8 cellular contexts compared by ENCODE assay signal in genomic region chr6:116279232-116280160, GRCh38. TPM values are rescaled to one million over a fixed set of nuclear protein-coding genes. Genes with fewer than 3 reads are reported as not detected.
A peak's percentile ranks its signal among the peaks of the same experiment; 100 is the strongest.
DNase-seq lines count a peak whose midpoint lies in the region; ATAC-seq and TF ChIP-seq lines count a peak whose summit lies in the region.

TSS of gene TSPYL1 (minus strand) at chr6:116279930. CDS start at chr6:116279830, 100 bp downstream.

- peaks cover 8% of the 10 kb centered on the region for H3F3A ChIP-seq in SK-N-SH (replicated peaks; ENCODE audit: insufficient read depth)

- H3K27ac ChIP-seq in SK-N-SH (ENCODE audit: low read depth in 2 of 2, low read length in 1 of 2) = peak within 1 kb of the TSS; percentile 94 to 98

- H3K36me3 ChIP-seq in GM06990 (ENCODE audit: control insufficient read depth, insufficient read depth, low read length) (peaks cover 5% of the 10 kb centered on the region), SK-N-SH (replicated peaks in 1 of 2; ENCODE audit: control insufficient read depth in 1 of 2, insufficient read depth in 2 of 2, low read length in 1 of 2) (peaks cover 17 to 20% of the 10 kb centered on the region in 2 experiments)

- H4K20me1 ChIP-seq in SK-N-SH (ENCODE audit: insufficient read depth) = peaks cover 34% of the 10 kb centered on the region

- WGBS in SK-N-SH (ENCODE audit: low lambda C conversion rate) = under 1% methylated on average over 46 of the region's 71 CpGs

- H3K4me3 ChIP-seq in GM06990 (replicated peaks; ENCODE audit: low read depth, low read length) (peak within 1 kb of the TSS; percentile 80), SK-N-SH (ENCODE audit: low read depth in 2 of 2, low read length in 1 of 2) (peak within 1 kb of the TSS; percentile 62 to 82)

- ATAC-seq in HG02571 (IDR thresholded peaks at IDR 0.05; ENCODE audit: unreplicated experiment) = peak; percentile 95

- POLR2A ChIA-PET in SK-N-SH (lab: Yijun Ruan, JAX) = interaction anchor here (0.6 to 2.1 kb wide), 10 partner anchors 8 to 291 kb away, joined by 3 to 12 read pairs (median 4); partner anchors contain the start of genes RWDD1 and TSPYL4

- peak within 1 kb of the TSS; percentile 73 for H2AFZ ChIP-seq in SK-N-SH (ENCODE audit: low read depth)

- CTCF ChIA-PET in SK-N-SH (lab: Yijun Ruan, JAX) = interaction anchor here (1.8 to 4.9 kb wide), 7 partner anchors 9 to 283 kb away, joined by 5 to 59 read pairs (median 23); no protein-coding TSS in a partner anchor

- peak within 1 kb of the TSS; percentile 89 for H3K4me2 ChIP-seq in SK-N-SH

- peaks cover 59% of the 10 kb centered on the region for H3K79me2 ChIP-seq in SK-N-SH (ENCODE audit: insufficient read depth)

- H3K9me2 ChIP-seq in SK-N-SH = no peaks in the 10 kb centered on the region

- TF ChIP-seq CTCF in GM06990 (IDR thresholded peaks at IDR 0.05; ENCODE audit: insufficient read depth, low read length, poor library complexity, severe bottlenecking) = no peak
- TF ChIP-seq CTCF in SK-N-SH (IDR thresholded peaks at IDR 0.05) = peak; percentile 28

- no peaks in the 10 kb centered on the region for H3K9me3 ChIP-seq in SK-N-SH

- no peak for TF ChIP-seq RAD21 in SK-N-SH (IDR thresholded peaks at IDR 0.05; ENCODE audit: low read length)

- peak in 1 of 2 experiments; percentile 72; a peak in 2 of 4 replicates for TF ChIP-seq EP300 in SK-N-SH (IDR thresholded peaks at IDR 0.05; ENCODE audit: borderline replicate concordance in 1 of 2, low read depth in 1 of 2, low read length in 1 of 2)

- DNase-seq in GM06990 (ENCODE audit: extremely low read depth, insufficient read length) (peak; percentile 91), NCI-H1048 (lab: John Stamatoyannopoulos, UW) (peak; percentile 90), SK-N-SH (peak; percentile 91), germinal center (ENCODE audit: low spot score) (peak; percentile 93), non-pigmented ciliary epithelial cell (ENCODE audit: low read depth) (peak; percentile 90), superior temporal gyrus (ENCODE audit: extremely low spot score) (peak; percentile 98)
- DNase-seq in activated naive CD4-positive, alpha-beta T cell treated with anti-CD3 and anti-CD28 coated beads, Interleukin-2, amount 50 U/mL, for 16 hours = peak; percentile 92

- H3K9ac ChIP-seq in SK-N-SH = peak within 1 kb of the TSS; percentile 96

- peaks cover 4 to 20% of the 10 kb centered on the region in 2 experiments; a peak in 2 of 4 replicates for H3K4me1 ChIP-seq in SK-N-SH (ENCODE audit: control insufficient read depth in 1 of 2, insufficient read depth in 2 of 2, low read depth in 1 of 2, low read length in 1 of 2)

- no peaks in the 10 kb centered on the region for H3K27me3 ChIP-seq in GM06990 (replicated peaks; ENCODE audit: control insufficient read depth, insufficient read depth, low read length)
- no peaks in the 10 kb centered on the region for H3K27me3 ChIP-seq in SK-N-SH (ENCODE audit: insufficient read depth)

TF ChIP-seq in SK-N-SH, 30 proteins besides CTCF, POLR2A, EP300 and RAD21 (continues in another document):
- TF ChIP-seq FOSL2 (IDR thresholded peaks at IDR 0.05; ENCODE audit: borderline replicate concordance, low read depth) (no peak), TCF12 (IDR thresholded peaks at IDR 0.05) (0 out of 2 replicates have a peak, but pooled peaks have one; percentile 5), POLR2AphosphoS5 (IDR thresholded peaks at IDR 0.05; ENCODE audit: low read depth, low read length) (peak; percentile 89), ELF1 (IDR thresholded peaks at IDR 0.05) (no peak), GATA2 (CRISPR knock-in tag; IDR thresholded peaks at IDR 0.05) (no peak), RCOR1 (IDR thresholded peaks at IDR 0.05; ENCODE audit: low read length) (peak; percentile 15; the same call in 1 of the 2 replicates), EZH2phosphoT487 (IDR thresholded peaks at IDR 0.05; ENCODE audit: borderline replicate concordance, low read depth) (no peak), SMC3 (IDR thresholded peaks at IDR 0.05; ENCODE audit: low read depth, low read length) (no peak), RXRA (IDR thresholded peaks at IDR 0.05; ENCODE audit: borderline replicate concordance, low read depth) (no peak), MEF2A (IDR thresholded peaks at IDR 0.05; ENCODE audit: borderline replicate concordance, low read depth) (no peak), ZBTB33 (IDR thresholded peaks at IDR 0.05; ENCODE audit: borderline replicate concordance, low read depth) (peak; percentile 96), RFX5 (IDR thresholded peaks at IDR 0.05; ENCODE audit: low read length) (peak; percentile 98), JUND (IDR thresholded peaks at IDR 0.05) (no peak), YY1 (IDR thresholded peaks at IDR 0.05; ENCODE audit: low read depth) (peak; percentile 40; the same call in 1 of the 2 replicates), NFIC (IDR thresholded peaks at IDR 0.05; ENCODE audit: borderline replicate concordance) (no peak), TAF1 (IDR thresholded peaks at IDR 0.05; ENCODE audit: borderline replicate concordance, low read depth, low read length) (peak; percentile 75; the same call in 1 of the 2 replicates), NRF1 (IDR thresholded peaks at IDR 0.05; ENCODE audit: low read depth, low read length) (no peak)
- TF ChIP-seq, protein P1, sequence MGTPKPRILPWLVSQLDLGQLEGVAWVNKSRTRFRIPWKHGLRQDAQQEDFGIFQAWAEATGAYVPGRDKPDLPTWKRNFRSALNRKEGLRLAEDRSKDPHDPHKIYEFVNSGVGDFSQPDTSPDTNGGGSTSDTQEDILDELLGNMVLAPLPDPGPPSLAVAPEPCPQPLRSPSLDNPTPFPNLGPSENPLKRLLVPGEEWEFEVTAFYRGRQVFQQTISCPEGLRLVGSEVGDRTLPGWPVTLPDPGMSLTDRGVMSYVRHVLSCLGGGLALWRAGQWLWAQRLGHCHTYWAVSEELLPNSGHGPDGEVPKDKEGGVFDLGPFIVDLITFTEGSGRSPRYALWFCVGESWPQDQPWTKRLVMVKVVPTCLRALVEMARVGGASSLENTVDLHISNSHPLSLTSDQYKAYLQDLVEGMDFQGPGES (IDR thresholded peaks at IDR 0.05; ENCODE audit: low read depth, low read length) = 0 out of 2 replicates have a peak, but pooled peaks have one; percentile 27
- TF ChIP-seq, protein P2, sequence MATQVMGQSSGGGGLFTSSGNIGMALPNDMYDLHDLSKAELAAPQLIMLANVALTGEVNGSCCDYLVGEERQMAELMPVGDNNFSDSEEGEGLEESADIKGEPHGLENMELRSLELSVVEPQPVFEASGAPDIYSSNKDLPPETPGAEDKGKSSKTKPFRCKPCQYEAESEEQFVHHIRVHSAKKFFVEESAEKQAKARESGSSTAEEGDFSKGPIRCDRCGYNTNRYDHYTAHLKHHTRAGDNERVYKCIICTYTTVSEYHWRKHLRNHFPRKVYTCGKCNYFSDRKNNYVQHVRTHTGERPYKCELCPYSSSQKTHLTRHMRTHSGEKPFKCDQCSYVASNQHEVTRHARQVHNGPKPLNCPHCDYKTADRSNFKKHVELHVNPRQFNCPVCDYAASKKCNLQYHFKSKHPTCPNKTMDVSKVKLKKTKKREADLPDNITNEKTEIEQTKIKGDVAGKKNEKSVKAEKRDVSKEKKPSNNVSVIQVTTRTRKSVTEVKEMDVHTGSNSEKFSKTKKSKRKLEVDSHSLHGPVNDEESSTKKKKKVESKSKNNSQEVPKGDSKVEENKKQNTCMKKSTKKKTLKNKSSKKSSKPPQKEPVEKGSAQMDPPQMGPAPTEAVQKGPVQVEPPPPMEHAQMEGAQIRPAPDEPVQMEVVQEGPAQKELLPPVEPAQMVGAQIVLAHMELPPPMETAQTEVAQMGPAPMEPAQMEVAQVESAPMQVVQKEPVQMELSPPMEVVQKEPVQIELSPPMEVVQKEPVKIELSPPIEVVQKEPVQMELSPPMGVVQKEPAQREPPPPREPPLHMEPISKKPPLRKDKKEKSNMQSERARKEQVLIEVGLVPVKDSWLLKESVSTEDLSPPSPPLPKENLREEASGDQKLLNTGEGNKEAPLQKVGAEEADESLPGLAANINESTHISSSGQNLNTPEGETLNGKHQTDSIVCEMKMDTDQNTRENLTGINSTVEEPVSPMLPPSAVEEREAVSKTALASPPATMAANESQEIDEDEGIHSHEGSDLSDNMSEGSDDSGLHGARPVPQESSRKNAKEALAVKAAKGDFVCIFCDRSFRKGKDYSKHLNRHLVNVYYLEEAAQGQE (IDR thresholded peaks at IDR 0.05; ENCODE audit: low read depth, low read length) = no peak
- TF ChIP-seq, protein P3, sequence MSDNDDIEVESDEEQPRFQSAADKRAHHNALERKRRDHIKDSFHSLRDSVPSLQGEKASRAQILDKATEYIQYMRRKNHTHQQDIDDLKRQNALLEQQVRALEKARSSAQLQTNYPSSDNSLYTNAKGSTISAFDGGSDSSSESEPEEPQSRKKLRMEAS (IDR thresholded peaks at IDR 0.05; ENCODE audit: low read depth) = peak; percentile 51; the same call in 1 of the 2 replicates
- TF ChIP-seq, protein P4, sequence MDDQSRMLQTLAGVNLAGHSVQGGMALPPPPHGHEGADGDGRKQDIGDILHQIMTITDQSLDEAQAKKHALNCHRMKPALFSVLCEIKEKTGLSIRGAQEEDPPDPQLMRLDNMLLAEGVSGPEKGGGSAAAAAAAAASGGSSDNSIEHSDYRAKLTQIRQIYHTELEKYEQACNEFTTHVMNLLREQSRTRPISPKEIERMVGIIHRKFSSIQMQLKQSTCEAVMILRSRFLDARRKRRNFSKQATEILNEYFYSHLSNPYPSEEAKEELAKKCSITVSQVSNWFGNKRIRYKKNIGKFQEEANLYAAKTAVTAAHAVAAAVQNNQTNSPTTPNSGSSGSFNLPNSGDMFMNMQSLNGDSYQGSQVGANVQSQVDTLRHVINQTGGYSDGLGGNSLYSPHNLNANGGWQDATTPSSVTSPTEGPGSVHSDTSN (IDR thresholded peaks at IDR 0.05) = no peak

RNA-seq across cellular contexts. Expression of gene TSPYL1, which starts in this region (rescaled TPM):
- polyA plus RNA-seq in SK-N-SH (2012; rRNA removed) = 27.9 and 31.7 TPM in 2 replicates
- 26.8 and 27.8 TPM in 2 replicates for polyA plus RNA-seq in SK-N-SH (2012; cell fraction: cytosol; rRNA removed)
- polyA plus RNA-seq in SK-N-SH (2012; cell fraction: nucleus; rRNA removed) = 13.0 and 19.1 TPM in 2 replicates

Comparison
In these comparisons a context has a peak if more than half of its experiments do, and no peak if none do; other contexts are left out.
1. Peak in every context shown above with its lines: DNase-seq, ATAC-seq, H3K4me3 ChIP-seq and H3K27ac ChIP-seq.